ENCODE assay signal across 1 cellular context in genomic region chr2:189253841-189254240, GRCh38.
TF ChIP-seq lines count a peak whose summit lies in the region.

No MANE protein-coding gene starts in this region.

TF ChIP-seq in A549, 52 proteins besides CTCF, POLR2A, EP300 and RAD21 (continued from another document):
- TF ChIP-seq HMGXB4 (CRISPR knock-in tag; IDR thresholded peaks at IDR 0.05; ENCODE audit: borderline replicate concordance) (no peak), NPAS2 (CRISPR knock-in tag; IDR thresholded peaks at IDR 0.05; ENCODE audit: borderline replicate concordance) (no peak)
TF ChIP-seq in A549: peak in this region for 0.
